ENCODE assay signal across 1 cellular context in the genomic region with DNA sequence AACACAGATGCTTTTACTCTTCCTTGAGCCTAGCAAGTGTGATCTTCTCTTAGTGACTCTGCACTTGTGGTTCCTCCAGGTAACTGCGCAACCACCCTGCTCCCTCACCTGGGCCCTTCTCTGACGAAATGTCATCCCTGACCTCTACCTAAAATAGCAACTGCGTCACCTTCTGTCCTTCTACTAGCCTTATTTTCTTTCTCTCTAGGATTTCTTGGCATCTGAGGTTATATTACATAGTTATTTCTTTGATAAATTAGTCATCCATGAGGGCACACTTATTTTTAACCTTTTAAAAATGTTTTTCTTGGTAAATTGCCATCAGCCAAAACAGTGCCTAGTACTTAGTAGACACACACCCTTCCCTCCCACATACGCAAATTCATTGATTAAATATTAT.
TF ChIP-seq lines count a peak whose summit lies in the region.

No MANE protein-coding gene starts in this region.

TF ChIP-seq in GM23338, 12 proteins besides CTCF, POLR2A, EP300 and RAD21 (continued from another document):
- no peak for TF ChIP-seq ZNF114 (CRISPR knock-in tag; IDR thresholded peaks at IDR 0.05)
- TF ChIP-seq EZH2 (IDR thresholded peaks at IDR 0.05; ENCODE audit: low read depth, unreplicated experiment): no peak
